23 cellular contexts compared by ENCODE assay signal in the genomic region with DNA sequence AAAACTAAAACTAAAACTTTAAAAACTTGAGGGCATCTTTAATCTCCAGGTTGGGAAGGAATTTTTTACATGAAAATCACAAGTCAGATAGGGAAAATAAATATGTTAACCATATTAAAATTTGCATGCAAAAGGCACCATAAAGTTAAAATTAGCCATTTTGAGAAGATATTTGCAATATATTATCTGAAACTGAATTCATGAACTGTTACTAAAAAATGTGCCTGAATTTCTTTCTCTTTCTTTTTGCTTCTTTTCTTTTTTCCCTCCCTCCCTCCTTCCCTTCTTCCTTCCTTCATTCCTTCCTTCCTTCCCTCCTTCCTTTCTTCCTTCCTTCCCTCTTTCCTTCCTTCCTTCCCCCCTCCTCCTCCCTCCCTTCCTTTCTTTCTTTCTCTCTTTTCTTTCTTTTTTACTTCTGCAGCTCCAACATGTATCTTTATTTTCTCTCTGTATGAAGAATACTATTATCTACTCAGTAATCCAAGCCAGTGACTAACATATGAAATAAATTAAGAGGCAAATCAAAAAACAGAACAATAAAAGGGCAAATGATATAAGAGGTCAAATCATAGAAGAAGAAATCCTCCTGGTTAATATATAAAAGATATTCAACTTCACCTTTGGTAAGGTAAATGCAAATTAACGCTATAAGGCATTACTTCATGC.
"Had no signal": no experiment of that assay in that cellular context is flagged by ENCODE, and none has a peak within 500 bp of the region (broad histone marks: within the 10 kb centered on the region; RNA-seq: fewer than 3 reads in every experiment).

No MANE protein-coding gene starts in this region.

- FAIRE-seq: endothelial cell of umbilical vein, frontal cortex, islet of Langerhans, keratinocyte had no signal

- H3K36me3 ChIP-seq: esophagus muscularis mucosa, heart right ventricle, left lung, lower lobe of right lung had no signal

- H3K27me3 ChIP-seq: dorsolateral prefrontal cortex, esophagus muscularis mucosa, left lung had no signal

- ATAC-seq: foreskin keratinocyte; heart right ventricle; left cardiac atrium; left lung; left ventricle myocardium superior; lower lobe of right lung; mucosa of descending colon; naive thymus-derived CD8-positive, alpha-beta T cell had no signal

- H3K9me3 ChIP-seq: esophagus muscularis mucosa, left lung, lower lobe of right lung, mucosa of descending colon had no signal

- DNase-seq: dermis blood vessel endothelial cell; dorsolateral prefrontal cortex; effector CD4-positive, alpha-beta T cell; effector memory CD4-positive, alpha-beta T cell; foreskin keratinocyte; glutamatergic neuron; head of caudate nucleus; heart right ventricle; hippocampal formation; left cardiac atrium; left lung; left ventricle myocardium superior; lower lobe of right lung; mesenchymal stem cell; mucosa of descending colon; naive B cell; naive thymus-derived CD8-positive, alpha-beta T cell had no signal

- H3K27ac ChIP-seq: coronary artery, dorsolateral prefrontal cortex, esophagus muscularis mucosa, foreskin keratinocyte, heart right ventricle, left lung, lower lobe of right lung had no signal

- H3K4me1 ChIP-seq: esophagus muscularis mucosa, foreskin keratinocyte, heart right ventricle, left lung, lower lobe of right lung had no signal

- H3K4me3 ChIP-seq: coronary artery, dorsolateral prefrontal cortex, esophagus muscularis mucosa, heart right ventricle, left lung, lower lobe of right lung, mucosa of descending colon had no signal
